13 cellular contexts compared by ENCODE assay signal in genomic region chr14:66009104-66009503, GRCh38.
DNase-seq lines count a peak whose midpoint lies in the region; ATAC-seq, FAIRE-seq and TF ChIP-seq lines count a peak whose summit lies in the region.
"Had no signal": no experiment of that assay in that cellular context is flagged by ENCODE, and none has a peak within 500 bp of the region (broad histone marks: within the 10 kb centered on the region; RNA-seq: fewer than 3 reads in every experiment).

No MANE protein-coding gene starts in this region.

- no peaks in the 10 kb centered on the region for H3K36me3 ChIP-seq in RWPE2 (ENCODE audit: low read depth)
- H3K36me3 ChIP-seq: ovary, tibial artery had no signal

- H3K27me3 ChIP-seq in RWPE2 (ENCODE audit: insufficient read depth, poor library complexity, severe bottlenecking): no peaks in the 10 kb centered on the region
- H3K27me3 ChIP-seq: ovary, tibial artery had no signal

- ATAC-seq in RWPE2 (ENCODE audit: low read depth) (peak; percentile 98), GM18498 (IDR thresholded peaks at IDR 0.05; ENCODE audit: unreplicated experiment) (no peak), GM18870 (IDR thresholded peaks at IDR 0.05; ENCODE audit: unreplicated experiment) (no peak), HG02884 (IDR thresholded peaks at IDR 0.05; ENCODE audit: unreplicated experiment) (no peak)

- no peak for TF ChIP-seq POLR2A in H54 (IDR thresholded peaks at IDR 0.05; ENCODE audit: low read depth, low read length)

- no peaks in the 10 kb centered on the region for H3K4me1 ChIP-seq in RWPE2 (ENCODE audit: insufficient read depth, poor library complexity, severe bottlenecking)
- H3K4me1 ChIP-seq: tibial artery had no signal

- DNase-seq in H54 (ENCODE audit: insufficient read length, low spot score): peak; percentile 13
- no peak for DNase-seq in RWPE2 (ENCODE audit: low spot score)
- DNase-seq in fibroblast of peridontal ligament (ENCODE audit: extremely low read depth): peak; percentile 58
- peak; percentile 46 for DNase-seq in skeletal muscle cell (ENCODE audit: low read depth)
- no peak for DNase-seq in DMS53 (lab: John Stamatoyannopoulos, UW)
- DNase-seq: activated CD4-positive, alpha-beta memory T cell treated with anti-CD3 and anti-CD28 coated beads for 36 hours; NCI-H526 treated with DMSO at 0.1 percent for 48 hours; ovary had no signal

- no peak overlapping the region for H3K27ac ChIP-seq in RWPE2 (ENCODE audit: poor library complexity, severe bottlenecking)
- H3K27ac ChIP-seq: ovary, tibial artery had no signal

- H3K4me3 ChIP-seq in RWPE2 (ENCODE audit: severe bottlenecking) (no peak overlapping the region), skeletal muscle cell (ENCODE audit: low read depth, low read length) (no peak overlapping the region)
- H3K4me3 ChIP-seq: ovary, tibial artery had no signal

- no peak for TF ChIP-seq CTCF in RWPE2 (IDR thresholded peaks at IDR 0.05; ENCODE audit: poor library complexity, severe bottlenecking)

- no peak for FAIRE-seq in H54 (lab: Jason Lieb, UNC)
- FAIRE-seq: keratinocyte had no signal

- no peaks in the 10 kb centered on the region for H3K9me3 ChIP-seq in RWPE2 (ENCODE audit: severe bottlenecking)
- H3K9me3 ChIP-seq: ovary had no signal

Comparison
In these comparisons a context has a peak if more than half of its experiments do, and no peak if none do; other contexts are left out.
1. DNase-seq: peak in H54 (single experiment), fibroblast of peridontal ligament (single experiment) and skeletal muscle cell (single experiment); none in RWPE2 (single experiment) and DMS53 (single experiment).